In the genomic region with DNA sequence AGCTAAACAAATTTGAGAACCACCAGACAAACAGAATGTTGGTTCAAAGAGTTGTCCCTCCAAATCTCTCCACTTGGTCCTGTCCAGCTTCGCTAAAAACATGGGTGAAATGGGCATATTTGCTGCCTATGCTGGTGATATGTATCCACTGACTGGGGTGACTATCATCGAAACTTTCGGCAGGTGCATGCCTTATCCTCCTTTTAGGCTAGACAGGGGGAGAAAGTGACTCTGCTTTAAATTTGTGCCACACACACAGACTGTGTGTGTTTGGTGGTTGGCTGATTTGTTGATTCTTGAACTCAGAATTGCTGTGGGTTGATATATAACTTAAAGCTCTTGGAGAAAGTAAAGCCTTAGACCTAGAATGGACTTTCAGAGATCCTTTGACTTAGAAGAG, we compare ENCODE assay signal across 6 cellular contexts.
"Had no signal": no experiment of that assay in that cellular context is flagged by ENCODE, and none has a peak within 500 bp of the region (broad histone marks: within the 10 kb centered on the region; RNA-seq: fewer than 3 reads in every experiment).

No MANE protein-coding gene starts in this region.

- H3K4me3 ChIP-seq: K562 had no signal

- ATAC-seq: HepG2, K562 had no signal

- H3K27ac ChIP-seq: HL-60 had no signal

- DNase-seq: KBM-7, KG1 had no signal

- FAIRE-seq: HepG2, HTR-8/SVneo, K562 had no signal
